8 cellular contexts compared by ENCODE assay signal in the genomic region with DNA sequence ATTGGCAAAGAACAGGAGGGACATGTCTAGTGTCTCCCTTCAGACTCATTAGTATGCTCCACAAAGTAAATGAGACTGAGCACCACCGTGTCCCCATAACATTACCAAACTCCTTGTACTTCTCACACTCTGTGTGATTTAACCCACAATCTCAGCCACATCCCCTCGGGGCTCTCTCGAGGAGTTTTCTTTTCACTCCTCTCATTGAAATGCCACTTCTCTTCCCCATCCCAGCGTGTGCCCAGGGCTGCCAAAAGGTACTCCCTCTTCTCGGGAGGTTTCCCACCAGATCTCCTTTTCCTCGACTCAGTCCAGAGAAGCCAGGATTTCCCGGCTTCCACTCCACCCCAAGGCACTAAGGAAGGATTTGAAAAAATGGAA. TPM values are rescaled to one million over a fixed set of nuclear protein-coding genes. Genes with fewer than 3 reads are reported as not detected.
DNase-seq lines count a peak whose midpoint lies in the region; ATAC-seq and TF ChIP-seq lines count a peak whose summit lies in the region.

No MANE protein-coding gene starts in this region.

- H3K4me1 Mint-ChIP-seq in chondrocyte (ENCODE audit: low read depth): peaks cover 44% of the 10 kb centered on the region

- H3K27ac ChIP-seq in OCI-LY1 (ENCODE audit: low read depth, low read length, poor library complexity, severe bottlenecking): peak overlapping the region; percentile 45
- peak overlapping the region; percentile 75 for H3K27ac ChIP-seq in mesodermal cell (ENCODE audit: low read depth, low read length, severe bottlenecking)
- peak overlapping the region; percentile 93 to 96 for H3K27ac ChIP-seq in uterus

- ATAC-seq in HG02588 (IDR thresholded peaks at IDR 0.05; ENCODE audit: unreplicated experiment) (no peak), GM18868 (IDR thresholded peaks at IDR 0.05; ENCODE audit: unreplicated experiment) (no peak)

- H3K36me3 ChIP-seq in OCI-LY1 (ENCODE audit: insufficient read depth, low read length) (no peaks in the 10 kb centered on the region), mesodermal cell (ENCODE audit: control insufficient read depth, insufficient read depth, low read length) (peaks cover 16% of the 10 kb centered on the region), uterus (no peaks in the 10 kb centered on the region)

- no peaks in the 10 kb centered on the region for H3K79me2 ChIP-seq in OCI-LY1 (ENCODE audit: insufficient read depth, low read length)

- intact Hi-C loops in uterus (cut with DNase I; ENCODE audit: low total_unique reads): no loop called here

- 0% methylated on average over 4 to 7 of the region's 7 CpGs for WGBS in mesodermal cell (ENCODE audit: insufficient coverage in 2 of 2), 2 experiments

- DNase-seq in GM10266 (ENCODE audit: extremely low spot score): peak; percentile 47
- no peak for DNase-seq in chondrocyte (ENCODE audit: low spot score)
- peak in 1 of 2 donors; percentile 34 for DNase-seq in uterus
- no peak for DNase-seq in SK-N-DZ (ENCODE audit: low spot score)

- H3K9ac ChIP-seq in OCI-LY1 (ENCODE audit: low read length): peak overlapping the region; percentile 73

- 0 out of 2 replicates have a peak, but pooled peaks cover 4% of the 10 kb centered on the region for H3F3A ChIP-seq in OCI-LY1 (ENCODE audit: insufficient read depth, low read length)

- no peaks in the 10 kb centered on the region for H3K9me3 Mint-ChIP-seq in chondrocyte (ENCODE audit: low read depth)

- H4K20me1 ChIP-seq in OCI-LY1 (ENCODE audit: insufficient read depth, low read length): no peaks in the 10 kb centered on the region

- H3K9me2 ChIP-seq in OCI-LY1 (ENCODE audit: low read depth, low read length): no peaks in the 10 kb centered on the region

- no peaks in the 10 kb centered on the region for H3K9me3 ChIP-seq in OCI-LY1 (ENCODE audit: low read length)
- H3K9me3 ChIP-seq in mesodermal cell (ENCODE audit: control insufficient read depth, low read length): no peaks in the 10 kb centered on the region
- no peaks in the 10 kb centered on the region for H3K9me3 ChIP-seq in uterus

- H3K27ac Mint-ChIP-seq in chondrocyte (ENCODE audit: unreplicated experiment): peak overlapping the region; percentile 95

- no peak for TF ChIP-seq CTCF in GM10266 (IDR thresholded peaks at IDR 0.05; ENCODE audit: control insufficient read depth, insufficient read depth, low read depth, missing control alignments)
- TF ChIP-seq CTCF in OCI-LY1 (IDR thresholded peaks at IDR 0.05; ENCODE audit: low read length): no peak
- TF ChIP-seq CTCF in chondrocyte (IDR thresholded peaks at IDR 0.05): no peak
- TF ChIP-seq CTCF in uterus (IDR thresholded peaks at IDR 0.05): no peak

- H3K4me3 Mint-ChIP-seq in chondrocyte (ENCODE audit: unreplicated experiment): peak overlapping the region; percentile 88

- peak overlapping the region; percentile 74 for H3K4me3 ChIP-seq in OCI-LY1 (ENCODE audit: low read depth, low read length, poor library complexity, severe bottlenecking)
- peak overlapping the region; percentile 98 for H3K4me3 ChIP-seq in mesodermal cell (ENCODE audit: extremely low read depth, insufficient read depth, low read length, poor library complexity, severe bottlenecking)
- peak overlapping the region; percentile 75 to 82 for H3K4me3 ChIP-seq in uterus

- TF ChIP-seq POLR2A in uterus (IDR thresholded peaks at IDR 0.05): no peak

- H2AFZ ChIP-seq in OCI-LY1 (ENCODE audit: low read length): no peak overlapping the region

- H3K36me3 Mint-ChIP-seq in chondrocyte (ENCODE audit: low read depth): peaks cover 2% of the 10 kb centered on the region

- no peaks in the 10 kb centered on the region for H3K27me3 ChIP-seq in OCI-LY1 (ENCODE audit: insufficient read depth, low read length)
- H3K27me3 ChIP-seq in uterus: no peaks in the 10 kb centered on the region

- peaks cover 38% of the 10 kb centered on the region for H3K4me1 ChIP-seq in OCI-LY1 (ENCODE audit: insufficient read depth, low read length, severe bottlenecking)
- H3K4me1 ChIP-seq in mesodermal cell (ENCODE audit: control insufficient read depth, insufficient read depth, low read length, poor library complexity, severe bottlenecking): peaks cover 22% of the 10 kb centered on the region
- H3K4me1 ChIP-seq in uterus: peaks cover 10 to 13% of the 10 kb centered on the region in 2 donors

- no peaks in the 10 kb centered on the region for H3K27me3 Mint-ChIP-seq in chondrocyte (ENCODE audit: low read depth)

- peak overlapping the region; percentile 83 for H3K4me2 ChIP-seq in OCI-LY1 (ENCODE audit: low read length)

RNA-seq across cellular contexts. Expression of a gene that starts 1.1 kb away (rescaled TPM):
- total RNA-seq in chondrocyte (140 to 148 TPM (median 147 TPM) in 3 replicates), uterus (100 to 1,000 TPM in 2 of 4 donors, 10 to 100 TPM in 2; 81.0 to 311 (median 147) TPM)
- 183 TPM for polyA plus RNA-seq in mesodermal cell (2013, experiment 1 of 2)
- polyA plus RNA-seq in mesodermal cell (2013, experiment 2 of 2): 165 TPM
- polyA plus RNA-seq in SK-N-DZ (2014; cell fraction: cytosol; rRNA removed): 77.5 and 99.4 TPM in 2 replicates
- 86.4 and 105 TPM in 2 replicates for polyA plus RNA-seq in SK-N-DZ (2014; cell fraction: nucleus; rRNA removed)
